Comparison of ENCODE assay signal across 12 cellular contexts in the genomic region with DNA sequence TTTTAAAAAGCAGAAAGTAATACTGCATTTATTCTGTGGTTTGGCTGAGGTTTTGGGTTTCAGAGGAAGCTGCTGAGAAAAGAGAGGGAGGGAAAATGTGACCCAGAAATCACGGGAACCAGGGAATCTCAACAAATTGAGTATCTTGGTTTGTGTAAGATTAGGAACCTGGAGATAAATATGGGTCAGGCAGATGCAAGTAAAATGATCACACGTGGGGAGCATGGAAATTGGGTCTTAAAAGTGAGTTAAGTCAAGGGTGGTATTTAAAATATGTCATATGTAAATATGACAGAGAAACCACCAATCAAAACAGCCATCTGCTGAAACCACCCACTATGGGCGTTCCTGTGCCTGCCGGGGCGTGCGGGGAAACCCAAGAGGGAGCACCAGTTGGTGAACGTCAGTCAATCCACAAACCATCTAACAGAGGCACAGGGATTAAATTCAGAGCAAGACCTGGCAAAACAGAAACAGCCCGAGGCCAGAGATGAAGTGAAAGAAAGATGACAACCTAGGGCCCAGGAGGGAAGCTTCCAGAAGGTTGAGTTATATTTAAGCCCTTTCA. TPM values are rescaled to one million over a fixed set of nuclear protein-coding genes. Genes with fewer than 3 reads are reported as not detected.
DNase-seq lines count a peak whose midpoint lies in the region; ATAC-seq and TF ChIP-seq lines count a peak whose summit lies in the region.
"Had no signal": no experiment of that assay in that cellular context is flagged by ENCODE, and none has a peak within 500 bp of the region (broad histone marks: within the 10 kb centered on the region; RNA-seq: fewer than 3 reads in every experiment).

No MANE protein-coding gene starts in this region.

- H3K27ac Mint-ChIP-seq in H9 (no peak overlapping the region; a peak in 2 of 7 replicates), progenitor cell of endocrine pancreas (no peak overlapping the region)

- H3K14ac ChIP-seq in H9 (ENCODE audit: insufficient read depth, low read length), result no peak overlapping the region

- no peak overlapping the region for H2AFZ ChIP-seq in H9 (ENCODE audit: low read length)

- no peak overlapping the region for H3K27ac ChIP-seq in H9 (ENCODE audit: insufficient read length, low read depth, low read length)
- H3K27ac ChIP-seq: SJSA1, stomach had no signal

- H2BK12ac ChIP-seq in H9 (ENCODE audit: insufficient read length, low read depth, low read length), result no peak overlapping the region

- H3K9ac ChIP-seq in H9 (ENCODE audit: extremely low read depth, insufficient read length, low read length), result no peak overlapping the region

- H3K4me1 ChIP-seq in H9 (ENCODE audit: insufficient read depth, low read length), result no peaks in the 10 kb centered on the region
- H3K4me1 ChIP-seq: stomach had no signal

- no peaks in the 10 kb centered on the region for H4K20me1 ChIP-seq in H9 (ENCODE audit: control insufficient read depth, insufficient read depth, insufficient read length)

- H3K9me3 Mint-ChIP-seq in H9 (no peaks in the 10 kb centered on the region), progenitor cell of endocrine pancreas (ENCODE audit: low read depth) (no peaks in the 10 kb centered on the region)

- no peak overlapping the region for H4K5ac ChIP-seq in H9 (ENCODE audit: insufficient read length, low read depth, low read length)

- no peaks in the 10 kb centered on the region for H3K36me3 Mint-ChIP-seq in H9 (ENCODE audit: insufficient read depth in 1 of 3, low read depth in 3 of 3)
- no peaks in the 10 kb centered on the region for H3K36me3 Mint-ChIP-seq in progenitor cell of endocrine pancreas (ENCODE audit: insufficient read depth)
- H3K36me3 Mint-ChIP-seq: brain had no signal

- H3K79me2 ChIP-seq in H9 (ENCODE audit: insufficient read depth, low read length), result no peaks in the 10 kb centered on the region

- H3K4me3 ChIP-seq in choroid plexus epithelial cell (ENCODE audit: low read depth, low read length), result peak overlapping the region; percentile 41
- H3K4me3 ChIP-seq: SJSA1, stomach had no signal

- H2BK5ac ChIP-seq in H9 (ENCODE audit: insufficient read length, low read length), result no peak overlapping the region

- TF ChIP-seq CTCF in H9 (conservative IDR thresholded peaks at IDR 0.05) (no peak), choroid plexus epithelial cell (conservative IDR thresholded peaks at IDR 0.05; ENCODE audit: low read depth, low read length) (no peak), progenitor cell of endocrine pancreas (IDR thresholded peaks at IDR 0.05; ENCODE audit: unreplicated experiment) (no peak)

- H4K91ac ChIP-seq in H9 (ENCODE audit: insufficient read length, low read depth, low read length), result no peak overlapping the region

- no peaks in the 10 kb centered on the region for H3K27me3 ChIP-seq in H9 (ENCODE audit: insufficient read depth, low read length)
- H3K27me3 ChIP-seq: SJSA1 had no signal

- no peaks in the 10 kb centered on the region for H3K23me2 ChIP-seq in H9 (ENCODE audit: insufficient read length, low read depth, low read length, poor library complexity, severe bottlenecking)

- no peaks in the 10 kb centered on the region for H3K9me3 ChIP-seq in H9 (ENCODE audit: control insufficient read depth, low read depth, low read length)
- H3K9me3 ChIP-seq: SJSA1, stomach had no signal

- H3K56ac ChIP-seq in H9 (ENCODE audit: insufficient read length, low read depth, low read length), result no peak overlapping the region

- no peaks in the 10 kb centered on the region for H3K79me1 ChIP-seq in H9 (ENCODE audit: insufficient read depth, low read depth, low read length, poor library complexity, severe bottlenecking)

- ATAC-seq in GM21515 (IDR thresholded peaks at IDR 0.05; ENCODE audit: unreplicated experiment), result no peak

- H3K18ac ChIP-seq in H9 (ENCODE audit: insufficient read length, low read depth, low read length), result no peak overlapping the region

- H3K4me2 ChIP-seq in H9 (ENCODE audit: insufficient read depth, insufficient read length, low read length), result no peak overlapping the region

- no peak overlapping the region for H3T11ph ChIP-seq in H9 (ENCODE audit: low read length)

- H4K8ac ChIP-seq in H9 (replicated peaks; ENCODE audit: insufficient read length, low read depth, low read length), result no peak overlapping the region

- H3K4me1 Mint-ChIP-seq in H9, result peaks cover 19 to 23% of the 10 kb centered on the region in 2 experiments
- H3K4me1 Mint-ChIP-seq in progenitor cell of endocrine pancreas (ENCODE audit: low read depth), result peaks cover 1% of the 10 kb centered on the region

- no peak overlapping the region for H3K4ac ChIP-seq in H9 (ENCODE audit: low read depth, low read length)

- H3K27me3 Mint-ChIP-seq in H9 (ENCODE audit: low read depth), result no peaks in the 10 kb centered on the region; the same call in 1 of the 2 replicates
- peaks cover 8% of the 10 kb centered on the region for H3K27me3 Mint-ChIP-seq in progenitor cell of endocrine pancreas

- H2BK20ac ChIP-seq in H9 (ENCODE audit: low read depth, low read length, poor library complexity, severe bottlenecking), result no peak overlapping the region

- no peak overlapping the region for H2BK120ac ChIP-seq in H9 (ENCODE audit: low read depth, low read length, poor library complexity, severe bottlenecking)

- no peak overlapping the region for H3K4me3 Mint-ChIP-seq in H9
- H3K4me3 Mint-ChIP-seq in progenitor cell of endocrine pancreas (ENCODE audit: low read depth), result no peak overlapping the region

- no peak overlapping the region for H2BK15ac ChIP-seq in H9 (ENCODE audit: low read depth, low read length)

- peak; percentile 38 for DNase-seq in H9
- DNase-seq in activated CD4-positive, alpha-beta T cell treated with anti-CD3 and anti-CD28 coated beads for 4 hours, result peak; percentile 20 to 24
- DNase-seq in choroid plexus epithelial cell (ENCODE audit: low read depth), result peak; percentile 84
- DNase-seq in stimulated activated CD4-positive, alpha-beta T cell treated with anti-CD3 and anti-CD28 coated beads, Interleukin-15, amount 100 ng/mL, for 24 hours, result peak; percentile 55
- DNase-seq in NCI-H1694 treated with DMSO at 0.1 percent for 48 hours (lab: John Stamatoyannopoulos, UW), result no peak
- DNase-seq in progenitor cell of endocrine pancreas (ENCODE audit: low spot score, unreplicated experiment), result no peak
- DNase-seq in MV-4-11 (lab: John Stamatoyannopoulos, UW), result no peak
- DNase-seq: NCI-H1436, stomach had no signal

- no CpG with 5 or more reads among the region's 8 CpGs for WGBS in H9 (ENCODE audit: extremely low coverage, insufficient read length, low lambda C conversion rate)

- no peak overlapping the region for H2AK5ac ChIP-seq in H9 (ENCODE audit: insufficient read length, low read length)

- H3K23ac ChIP-seq in H9 (ENCODE audit: insufficient read length, low read depth, low read length), result no peak overlapping the region

RNA-seq across cellular contexts. Expression of a gene that starts 33.4 kb away (rescaled TPM):
- 1.5 and 2.4 TPM in 2 replicates for total RNA-seq in H9 (2021)
- 0.07 and 0.38 TPM in 2 replicates for total RNA-seq in progenitor cell of endocrine pancreas

Comparison
In these comparisons a context has a peak if more than half of its experiments do, and no peak if none do; other contexts are left out.
1. DNase-seq: peak in H9 (single experiment), activated CD4-positive, alpha-beta T cell treated with anti-CD3 and anti-CD28 coated beads for 4 hours (2 of 2), choroid plexus epithelial cell (single experiment) and stimulated activated CD4-positive, alpha-beta T cell treated with anti-CD3 and anti-CD28 coated beads, Interleukin-15, amount 100 ng/mL, for 24 hours (single experiment); none in NCI-H1694 treated with DMSO at 0.1 percent for 48 hours (single experiment), progenitor cell of endocrine pancreas (single experiment) and MV-4-11 (single experiment).